26 cellular contexts compared by ENCODE assay signal in genomic region chr2:79929624-79930023, GRCh38.
"Had no signal": no experiment of that assay in that cellular context is flagged by ENCODE, and none has a peak within 500 bp of the region (broad histone marks: within the 10 kb centered on the region; RNA-seq: fewer than 3 reads in every experiment).

No MANE protein-coding gene starts in this region.

- H3K9me3 ChIP-seq: stomach, suprapubic skin, testis, thoracic aorta, thyroid gland, tibial artery, tibial nerve, transverse colon, upper lobe of left lung, upper lobe of right lung, uterus, vagina had no signal

- H3K36me3 ChIP-seq: stomach, suprapubic skin, thoracic aorta, thyroid gland, tibial artery, tibial nerve, transverse colon, upper lobe of left lung, upper lobe of right lung, uterus, vagina had no signal

- H3K4me3 ChIP-seq: stomach, suprapubic skin, testis, thoracic aorta, thyroid gland, tibial artery, tibial nerve, transverse colon, upper lobe of left lung, upper lobe of right lung, uterus, vagina had no signal

- ATAC-seq: stimulated activated effector memory CD8-positive, alpha-beta T cell treated with anti-CD3 and anti-CD28 coated beads, Interleukin-12 subunit alpha, Interleukin-12 subunit beta, amount 100 ng/mL, for 72 hours; stimulated activated memory B cell treated with anti-CD40 and anti-IgM and Interleukin-4, amounts not matched to agents 10 μg/mL and 1 μg/mL and 100 μg/mL, for 72 hours; stimulated activated naive B cell treated with anti-CD40 and anti-IgM and Interleukin-4, amounts not matched to agents 10 μg/mL and 1 μg/mL and 100 μg/mL, for 72 hours; stimulated activated naive CD8-positive, alpha-beta T cell treated with anti-CD3 and anti-CD28 coated beads, Interleukin-15, amount 100 ng/mL, for 72 hours; stimulated activated naive CD8-positive, alpha-beta T cell treated with anti-CD3 and anti-CD28 coated beads, Interleukin-15, Interleukin-2, amounts not matched to agents 100 U/mL and 50 U/mL, for 24 hours; upper lobe of right lung had no signal

- FAIRE-seq: urothelium cell line had no signal

- H3K27me3 ChIP-seq: stomach, suprapubic skin, testis, thyroid gland, tibial nerve, transverse colon, upper lobe of left lung, upper lobe of right lung, uterus, vagina had no signal

- DNase-seq: stimulated activated CD4-positive, alpha-beta T cell treated with anti-CD3 and anti-CD28 coated beads, Interleukin-2, amount 100 ng/mL, for 48 hours; stimulated activated CD4-positive, alpha-beta T cell treated with anti-CD3 and anti-CD28 coated beads, Interleukin-4, amount 100 ng/mL, for 24 hours; stimulated activated CD4-positive, alpha-beta T cell treated with anti-CD3 and anti-CD28 coated beads, Interleukin-4, amount 100 ng/mL, for 4 hours; stimulated activated CD8-positive, alpha-beta memory T cell treated with anti-CD3 and anti-CD28 coated beads, Interleukin-4, amount 100 ng/mL, for 48 hours; stimulated activated naive B cell treated with anti-CD40 and anti-IgM and Interleukin-4, amounts not matched to agents 10 μg/mL and 1 μg/mL and 100 μg/mL, for 72 hours; stimulated activated naive CD4-positive, alpha-beta T cell; stimulated activated naive CD4-positive, alpha-beta T cell treated with Interleukin-2 at 50 U/mL for 16 hours; stimulated activated naive CD8-positive, alpha-beta T cell treated with anti-CD3 and anti-CD28 coated beads, Interleukin-15, amount 100 ng/mL, for 72 hours; stimulated activated naive CD8-positive, alpha-beta T cell treated with anti-CD3 and anti-CD28 coated beads, Interleukin-15, Interleukin-2, amounts not matched to agents 100 U/mL and 50 U/mL, for 24 hours; stomach; substantia nigra; testis; thyroid gland; tibial artery; transverse colon; trophoblast cell; upper lobe of left lung; upper lobe of right lung; uterus had no signal

- H3K4me1 ChIP-seq: stomach, suprapubic skin, testis, thyroid gland, tibial artery, tibial nerve, transverse colon, upper lobe of left lung, upper lobe of right lung, uterus, vagina had no signal

- H3K27ac ChIP-seq: stomach, suprapubic skin, testis, thoracic aorta, thyroid gland, tibial artery, tibial nerve, transverse colon, upper lobe of left lung, upper lobe of right lung, uterus, vagina had no signal
